8 cellular contexts compared by ENCODE assay signal in the genomic region with DNA sequence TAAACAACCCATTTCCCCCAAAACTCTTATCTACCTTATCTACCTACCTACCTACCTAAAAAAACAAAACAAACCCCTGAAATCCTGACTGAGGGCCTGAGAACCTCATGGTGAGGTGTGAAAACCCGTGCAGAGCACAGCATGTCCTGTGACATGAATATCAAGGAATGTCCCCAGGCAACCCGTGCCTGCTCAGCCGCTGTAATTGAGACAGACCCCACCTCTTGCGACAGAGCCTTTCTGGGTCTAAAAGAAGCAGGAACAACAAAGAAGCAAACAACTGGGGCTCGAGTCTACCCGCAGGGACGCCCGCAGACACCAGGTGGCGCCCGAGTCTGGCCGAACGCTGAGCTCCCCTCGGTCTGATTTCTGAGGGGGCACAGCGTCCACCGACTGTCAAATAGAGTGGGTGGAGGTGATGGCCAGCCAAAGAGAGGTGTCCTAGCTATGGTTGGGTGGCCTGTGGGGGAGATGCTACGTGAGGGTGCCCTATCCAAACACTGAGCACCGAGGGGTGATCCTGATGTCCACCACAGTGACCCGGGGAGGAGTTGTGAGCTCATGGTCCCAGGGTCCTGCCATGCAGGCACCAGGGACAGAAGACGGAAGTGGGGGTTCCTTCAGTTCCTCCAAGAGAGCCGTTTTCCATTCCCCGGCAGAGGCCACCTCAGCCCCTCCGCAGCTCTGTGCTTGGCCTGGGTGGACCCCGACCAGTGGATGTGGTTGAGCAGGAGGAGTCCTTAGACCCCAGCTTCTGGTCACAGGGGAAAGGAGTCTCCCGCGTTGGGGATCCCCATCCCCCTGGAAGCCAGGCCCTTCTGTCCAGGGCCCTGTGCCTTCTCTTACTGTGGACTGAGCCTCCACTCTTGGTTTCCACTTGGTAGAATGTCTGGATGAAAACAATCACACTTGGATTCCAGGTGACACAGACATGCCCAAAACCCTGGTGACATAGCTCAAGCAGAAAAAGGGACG.
A peak's percentile ranks its signal among the peaks of the same experiment; 100 is the strongest.
DNase-seq lines count a peak whose midpoint lies in the region; ATAC-seq and TF ChIP-seq lines count a peak whose summit lies in the region.

No MANE protein-coding gene starts in this region.

- peaks cover 10% of the 10 kb centered on the region for H3K4me1 Mint-ChIP-seq in activated CD4-positive, alpha-beta memory T cell treated with anti-CD3 and anti-CD28 coated beads for 36 hours (ENCODE audit: low read depth)

- H3K27ac Mint-ChIP-seq in activated CD4-positive, alpha-beta memory T cell treated with anti-CD3 and anti-CD28 coated beads for 36 hours = peak overlapping the region; percentile 76

- H3K36me3 Mint-ChIP-seq in activated CD4-positive, alpha-beta memory T cell treated with anti-CD3 and anti-CD28 coated beads for 36 hours = no peaks in the 10 kb centered on the region

- H3K4me3 Mint-ChIP-seq in activated CD4-positive, alpha-beta memory T cell treated with anti-CD3 and anti-CD28 coated beads for 36 hours = peak overlapping the region; percentile 24

- peak; percentile 85 for DNase-seq in D341Med (ENCODE audit: low spot score)
- peak; percentile 62 for DNase-seq in NCI-H82 treated with DMSO at 0.1 percent for 48 hours (lab: John Stamatoyannopoulos, UW; ENCODE audit: unreplicated experiment)
- DNase-seq in activated CD4-positive, alpha-beta memory T cell treated with anti-CD3 and anti-CD28 coated beads for 36 hours = peak; percentile 85
- peak in 9 of 10 donors; percentile 47 to 83 (median 74) for DNase-seq in dorsolateral prefrontal cortex
- DNase-seq in lung microvascular endothelial cell (ENCODE audit: low read depth in 2 of 2) = peak; percentile 49 to 52
- DNase-seq in stimulated activated CD8-positive, alpha-beta memory T cell treated with anti-CD3 and anti-CD28 coated beads, Interleukin-12 subunit alpha, Interleukin-12 subunit beta, amount 100 ng/mL, for 1 hour (ENCODE audit: low read depth) = peak; percentile 71

- TF ChIP-seq CTCF in dorsolateral prefrontal cortex (IDR thresholded peaks at IDR 0.05 in 54 of 56, conservative IDR thresholded peaks at IDR 0.05 in 2 of 56; ENCODE audit: low read depth in 1 of 56, partially characterized antibody in 56 of 56) = peak; percentile 81 to 99 (median 94)

- no peaks in the 10 kb centered on the region for H3K27me3 ChIP-seq in dorsolateral prefrontal cortex

- ATAC-seq in HG02852 (IDR thresholded peaks at IDR 0.05; ENCODE audit: unreplicated experiment) (peak; percentile 65), HG02970 (IDR thresholded peaks at IDR 0.05; ENCODE audit: low FRiP score, unreplicated experiment) (no peak)

- CTCF ChIA-PET in activated CD4-positive, alpha-beta memory T cell treated with anti-CD3 and anti-CD28 coated beads for 36 hours (lab: Charles Lee) = interaction anchor here (0.6 to 4.5 kb wide), 57 partner anchors 8 to 1358 kb away, joined by 3 to 35 read pairs (median 4); partner anchors contain the start of gene SUPT3H

- POLR2A ChIA-PET in activated CD4-positive, alpha-beta memory T cell treated with anti-CD3 and anti-CD28 coated beads for 36 hours (lab: Charles Lee) = interaction anchor here (0.7 to 1.0 kb wide), 2 partner anchors 180 to 773 kb away, joined by 3 read pairs; no protein-coding TSS in a partner anchor

- H3K27me3 Mint-ChIP-seq in activated CD4-positive, alpha-beta memory T cell treated with anti-CD3 and anti-CD28 coated beads for 36 hours = no peaks in the 10 kb centered on the region

- no peaks in the 10 kb centered on the region for H3K9me3 Mint-ChIP-seq in activated CD4-positive, alpha-beta memory T cell treated with anti-CD3 and anti-CD28 coated beads for 36 hours

- intact Hi-C loops in activated CD4-positive, alpha-beta memory T cell treated with anti-CD3 and anti-CD28 coated beads for 36 hours (cut with micrococcal nuclease) = loop anchor here (1.0 to 5.0 kb wide), 5 partner anchors 277 to 1267 kb away; partner anchors contain the start of gene SUPT3H
- intact Hi-C loops in dorsolateral prefrontal cortex (cut with DNase I) = loop anchor here (1.0 to 10.0 kb wide), 7 partner anchors 178 to 1267 kb away; no protein-coding TSS in a partner anchor

- H3K4me3 ChIP-seq in dorsolateral prefrontal cortex = peak overlapping the region in 3 of 59 donors; percentile 10 to 21 (median 13)

- no peak overlapping the region for H3K27ac ChIP-seq in dorsolateral prefrontal cortex
